13 cellular contexts compared by ENCODE assay signal in genomic region chr7:75662579-75663301, GRCh38.
DNase-seq lines count a peak whose midpoint lies in the region; ATAC-seq and TF ChIP-seq lines count a peak whose summit lies in the region.
"Had no signal": no experiment of that assay in that cellular context is flagged by ENCODE, and none has a peak within 500 bp of the region (broad histone marks: within the 10 kb centered on the region; RNA-seq: fewer than 3 reads in every experiment).

No MANE protein-coding gene starts in this region.

- H4K20me1 ChIP-seq in PC-9 (ENCODE audit: insufficient read depth): no peaks in the 10 kb centered on the region

- H3K27ac ChIP-seq in PC-9: no peak overlapping the region

- no peaks in the 10 kb centered on the region for H3K36me3 Mint-ChIP-seq in nephron progenitor cell (ENCODE audit: low read depth)
- peaks cover 6% of the 10 kb centered on the region for H3K36me3 Mint-ChIP-seq in MCF 10A (ENCODE audit: insufficient read depth, unreplicated experiment)
- H3K36me3 Mint-ChIP-seq: mesothelial cell of epicardium had no signal

- H3K9me3 Mint-ChIP-seq in nephron progenitor cell: no peaks in the 10 kb centered on the region
- no peaks in the 10 kb centered on the region for H3K9me3 Mint-ChIP-seq in MCF 10A (ENCODE audit: unreplicated experiment)
- H3K9me3 Mint-ChIP-seq: mesothelial cell of epicardium; T-helper 1 cell treated with Interleukin-12 subunit alpha and Interleukin-12 subunit beta and Interleukin-4 antibody, amounts not matched to agents 30 μg/mL and 1 μg/mL, for 36 hours had no signal

- intact Hi-C loops in PC-9 (cut with micrococcal nuclease; ENCODE audit: unreplicated experiment) (no loop called here), MCF 10A (cut with micrococcal nuclease) (no loop called here)

- no peaks in the 10 kb centered on the region for H3K36me3 ChIP-seq in PC-9 (ENCODE audit: low read depth)

- POLR2A ChIA-PET in PC-9 (lab: Charles Lee; ENCODE audit: unreplicated experiment): no interaction called here
- POLR2A ChIA-PET in MCF 10A (lab: Yijun Ruan, JAX): interaction anchor here (1.6 kb wide), 1 partner anchor 11 kb away, joined by 4 read pairs; no protein-coding TSS in a partner anchor

- no peaks in the 10 kb centered on the region for H3K27me3 ChIP-seq in PC-9 (ENCODE audit: insufficient read depth, low read depth)

- H3K27ac Mint-ChIP-seq in nephron progenitor cell (peak overlapping the region; percentile 6), MCF 10A (ENCODE audit: low read depth, unreplicated experiment) (no peak overlapping the region)
- H3K27ac Mint-ChIP-seq: mesothelial cell of epicardium; T-helper 1 cell treated with Interleukin-12 subunit alpha and Interleukin-12 subunit beta and Interleukin-4 antibody, amounts not matched to agents 30 μg/mL and 1 μg/mL, for 36 hours had no signal

- no peak overlapping the region for H3K4me3 ChIP-seq in PC-9

- ATAC-seq in GM18870 (IDR thresholded peaks at IDR 0.05; ENCODE audit: unreplicated experiment) (peak; percentile 84), GM21737 (IDR thresholded peaks at IDR 0.05; ENCODE audit: unreplicated experiment) (peak; percentile 86), HG03457 (IDR thresholded peaks at IDR 0.05; ENCODE audit: unreplicated experiment) (peak; percentile 78)
- ATAC-seq: esophagus mucosa had no signal

- CTCF ChIA-PET in PC-9 (lab: Charles Lee) (no interaction called here), MCF 10A (lab: Yijun Ruan, JAX) (interaction anchor here (1.5 kb wide), 1 partner anchor 100 kb away, joined by 4 read pairs; no protein-coding TSS in a partner anchor)

- H3K79me2 ChIP-seq in PC-9 (ENCODE audit: low read depth): no peaks in the 10 kb centered on the region

- H3K27me3 Mint-ChIP-seq in nephron progenitor cell (ENCODE audit: low read depth, poor library complexity): no peaks in the 10 kb centered on the region
- no peaks in the 10 kb centered on the region for H3K27me3 Mint-ChIP-seq in MCF 10A (ENCODE audit: insufficient read depth, unreplicated experiment)

- DNase-seq in nephron progenitor cell (no peak), PC-9 (no peak), HT-29 (ENCODE audit: low spot score) (no peak), MCF 10A (ENCODE audit: unreplicated experiment) (no peak), CD1c-positive myeloid dendritic cell (ENCODE audit: extremely low spot score) (no peak)
- DNase-seq: activated naive CD4-positive, alpha-beta T cell treated with Interleukin-2 at 50 U/mL for 16 hours; NCI-H1105 had no signal

- H3K4me3 Mint-ChIP-seq in nephron progenitor cell: no peak overlapping the region
- H3K4me3 Mint-ChIP-seq in MCF 10A (ENCODE audit: unreplicated experiment): no peak overlapping the region
- H3K4me3 Mint-ChIP-seq: mesothelial cell of epicardium; T-helper 1 cell treated with Interleukin-12 subunit alpha and Interleukin-12 subunit beta and Interleukin-4 antibody, amounts not matched to agents 30 μg/mL and 1 μg/mL, for 36 hours had no signal

- no peaks in the 10 kb centered on the region for H3K9me3 ChIP-seq in PC-9 (ENCODE audit: insufficient read depth, low read depth)

- H3F3A ChIP-seq in PC-9 (ENCODE audit: insufficient read depth, low read depth): no peaks in the 10 kb centered on the region

- no peak overlapping the region for H3K4me2 ChIP-seq in PC-9

- BruUV-seq in PC-9 (replicated peaks; lab: Mats Ljungman, UMichigan) (no TSS peak), MCF 10A (replicated peaks; lab: Mats Ljungman, UMichigan) (no TSS peak)

- TF ChIP-seq CTCF in nephron progenitor cell (IDR thresholded peaks at IDR 0.05) (no peak), PC-9 (conservative IDR thresholded peaks at IDR 0.05) (no peak), MCF 10A (IDR thresholded peaks at IDR 0.05; ENCODE audit: unreplicated experiment) (no peak)

- no peak overlapping the region for H2AFZ ChIP-seq in PC-9

- H3K4me1 Mint-ChIP-seq in nephron progenitor cell: peaks cover 19% of the 10 kb centered on the region
- H3K4me1 Mint-ChIP-seq in MCF 10A (ENCODE audit: insufficient read depth, unreplicated experiment): no peaks in the 10 kb centered on the region

- H3K4me1 ChIP-seq in PC-9 (replicated peaks; ENCODE audit: insufficient read depth): no peaks in the 10 kb centered on the region

- no peaks in the 10 kb centered on the region for H3K9me2 ChIP-seq in PC-9 (ENCODE audit: insufficient read depth)
